ENCODE assay signal across 8 cellular contexts in genomic region chr9:123225374-123225813, GRCh38. TPM values are rescaled to one million over a fixed set of nuclear protein-coding genes. Genes with fewer than 3 reads are reported as not detected.
DNase-seq lines count a peak whose midpoint lies in the region; ATAC-seq, FAIRE-seq and TF ChIP-seq lines count a peak whose summit lies in the region.

No MANE protein-coding gene starts in this region.

- no peaks in the 10 kb centered on the region for H3K27me3 ChIP-seq in A673 (replicated peaks; ENCODE audit: insufficient read depth, low read depth, low read length, poor library complexity)

- H3K4me1 ChIP-seq in A673 (ENCODE audit: insufficient read depth, low read length, poor library complexity, severe bottlenecking) = peaks cover 9% of the 10 kb centered on the region

- no peak overlapping the region for H3K27ac ChIP-seq in A673 (ENCODE audit: low read depth, low read length, poor library complexity, severe bottlenecking)

- BruUV-seq in A673 (replicated peaks; lab: Mats Ljungman, UMichigan) = no TSS peak

- peak; percentile 71 for TF ChIP-seq CTCF in A673 (conservative IDR thresholded peaks at IDR 0.05; ENCODE audit: low read depth, low read length)

- no peak overlapping the region for H3K4me3 ChIP-seq in A673 (ENCODE audit: low read depth, low read length, poor library complexity, severe bottlenecking)

- DNase-seq in A673 (ENCODE audit: low spot score) (peak; percentile 69), GM12891 (ENCODE audit: insufficient read length, low spot score) (peak; percentile 19), NCI-H1694 (lab: John Stamatoyannopoulos, UW) (peak; percentile 18), activated T-cell treated with anti-CD3 and anti-CD28 coated beads for 24 hours (ENCODE audit: low read depth) (peak; percentile 62), fibroblast of the conjunctiva (ENCODE audit: low read depth) (peak; percentile 72), putamen (ENCODE audit: low spot score) (peak; percentile 26), NCI-H2171 treated with DMSO at 0.1 percent for 48 hours (lab: John Stamatoyannopoulos, UW) (no peak)

- peak; percentile 95 for ATAC-seq in HG02759 (IDR thresholded peaks at IDR 0.05; ENCODE audit: unreplicated experiment)

- intact Hi-C loops in A673 (cut with micrococcal nuclease; ENCODE audit: unreplicated experiment) = no loop called here

- CTCF ChIA-PET in A673 (lab: Charles Lee) = interaction anchor here (0.6 kb wide), 3 partner anchors 99 to 143 kb away, joined by 3 read pairs; no protein-coding TSS in a partner anchor

- TF ChIP-seq POLR2A in GM12891 (IDR thresholded peaks at IDR 0.05; ENCODE audit: low read depth, low read length) = no peak

- FAIRE-seq in GM12891 (lab: Jason Lieb, UNC) = peak; percentile 94

- POLR2A ChIA-PET in A673 (lab: Charles Lee; ENCODE audit: low non-redundant PET) = interaction anchor here (0.6 kb wide), 1 partner anchor 750 kb away, joined by 3 read pairs; no protein-coding TSS in a partner anchor

- H3K36me3 ChIP-seq in A673 (ENCODE audit: insufficient read depth, low read length, poor library complexity, severe bottlenecking) = no peaks in the 10 kb centered on the region

- H3K9me3 ChIP-seq in A673 (ENCODE audit: low read depth, low read length, poor library complexity, severe bottlenecking) = no peaks in the 10 kb centered on the region

TF ChIP-seq in GM12891, 5 proteins besides CTCF, POLR2A, EP300 and RAD21:
- TF ChIP-seq SPI1 (IDR thresholded peaks at IDR 0.05; ENCODE audit: low read depth, low read length) (no peak), POU2F2 (IDR thresholded peaks at IDR 0.05; ENCODE audit: low read depth, low read length) (0 out of 2 replicates have a peak, but pooled peaks have one; percentile 47)

RNA-seq across cellular contexts. Expression of gene STRBP, which starts 43.0 kb away (rescaled TPM):
- 79.4 and 84.9 TPM in 2 replicates for total RNA-seq in A673 (2021)
- 53.8 TPM for polyA plus RNA-seq in GM12891 (2012; ENCODE audit: low read depth, missing spikeins)
